In the genomic region with DNA sequence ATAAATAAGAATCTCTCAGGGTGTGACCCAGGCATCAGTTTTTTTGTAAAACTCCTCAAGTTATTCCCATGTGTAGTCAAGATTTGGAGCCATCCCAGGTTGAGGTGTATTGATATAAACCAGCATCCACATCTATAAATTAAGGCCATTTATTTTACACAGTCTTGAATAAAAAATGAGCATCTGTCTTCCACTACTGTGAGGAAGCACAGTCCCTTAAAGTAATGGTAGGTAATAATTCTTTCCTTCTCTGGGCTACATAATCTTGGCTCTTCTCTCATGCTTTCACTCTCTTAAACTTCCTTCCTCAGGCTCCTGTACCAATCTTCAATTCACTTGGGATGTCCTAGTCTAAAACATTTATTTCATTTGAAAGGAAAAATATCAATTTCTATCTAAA, we compare ENCODE assay signal across 22 cellular contexts.
"Had no signal": no experiment of that assay in that cellular context is flagged by ENCODE, and none has a peak within 500 bp of the region (broad histone marks: within the 10 kb centered on the region; RNA-seq: fewer than 3 reads in every experiment).

No MANE protein-coding gene starts in this region.

- ATAC-seq: foreskin keratinocyte, gastroesophageal sphincter, heart left ventricle, left cardiac atrium, left lung, left ventricle myocardium superior, lower lobe of right lung had no signal

- H3K4me2 ChIP-seq: hepatocyte had no signal

- H3K27ac ChIP-seq: coronary artery, dorsolateral prefrontal cortex, esophagus muscularis mucosa, foreskin keratinocyte, gastroesophageal sphincter, hepatocyte, left lung, lower lobe of right lung had no signal

- H3K27me3 ChIP-seq: dorsolateral prefrontal cortex, esophagus muscularis mucosa, foreskin keratinocyte, gastroesophageal sphincter, hepatocyte, left lung had no signal

- H3K4me3 ChIP-seq: coronary artery, dorsolateral prefrontal cortex, esophagus muscularis mucosa, gastroesophageal sphincter, heart left ventricle, hepatocyte, left lung, lower lobe of right lung had no signal

- DNase-seq: dermis blood vessel endothelial cell; dorsolateral prefrontal cortex; effector CD4-positive, alpha-beta T cell; effector memory CD4-positive, alpha-beta T cell; foreskin keratinocyte; heart left ventricle; hypothalamus; left cardiac atrium; left lung; left ventricle myocardium superior; lower lobe of right lung; mesenchymal stem cell; midbrain had no signal

- H3K79me2 ChIP-seq: hepatocyte had no signal

- FAIRE-seq: colon, endothelial cell of umbilical vein, frontal cortex, islet of Langerhans, keratinocyte had no signal

- H3K9me3 ChIP-seq: esophagus muscularis mucosa, gastroesophageal sphincter, heart left ventricle, left lung, lower lobe of right lung had no signal

- H3K36me3 ChIP-seq: esophagus muscularis mucosa, gastroesophageal sphincter, heart left ventricle, left lung, lower lobe of right lung had no signal

- H2AFZ ChIP-seq: hepatocyte had no signal

- H3K4me1 ChIP-seq: esophagus muscularis mucosa, gastroesophageal sphincter, heart left ventricle, left lung, lower lobe of right lung had no signal
